Comparison of ENCODE assay signal across 12 cellular contexts in the genomic region with DNA sequence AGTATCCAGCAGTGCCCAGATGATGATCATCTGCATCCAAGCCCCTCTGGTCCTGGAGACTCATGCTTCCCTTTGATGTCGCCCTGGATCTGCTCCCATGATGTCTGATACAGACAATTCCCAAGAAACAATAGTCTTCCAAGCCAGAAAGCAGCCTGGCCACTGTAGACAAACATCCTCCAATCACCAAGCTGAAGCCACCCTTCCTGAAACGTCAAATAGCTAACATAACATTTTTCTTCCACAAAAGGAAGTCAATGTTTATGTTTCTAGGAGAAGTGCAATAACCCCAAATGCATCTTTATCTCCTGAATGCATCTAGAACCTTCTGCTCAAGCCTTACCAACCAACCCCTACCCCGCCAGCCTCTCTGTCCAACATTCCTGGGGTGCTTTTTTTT. TPM values are rescaled to one million over a fixed set of nuclear protein-coding genes. Genes with fewer than 3 reads are reported as not detected.
DNase-seq lines count a peak whose midpoint lies in the region; ATAC-seq lines count a peak whose summit lies in the region.
"Had no signal": no experiment of that assay in that cellular context is flagged by ENCODE, and none has a peak within 500 bp of the region (broad histone marks: within the 10 kb centered on the region; RNA-seq: fewer than 3 reads in every experiment).

No MANE protein-coding gene starts in this region.

- H3K27ac ChIP-seq in BLaER1 treated with 17β-estradiol and CSF1 and Interleukin-3, amounts not matched to agents 10 nM and 100 nM, result peak overlapping the region in 8 of 11 experiments; percentile 65 to 87 (median 80); a peak in 14 of 22 replicates
- H3K27ac ChIP-seq in effector memory CD4-positive, alpha-beta T cell (ENCODE audit: insufficient read depth, low read length, poor library complexity, severe bottlenecking), result peak overlapping the region; percentile 49
- H3K27ac ChIP-seq: SJSA1 had no signal

- no peaks in the 10 kb centered on the region for H4K20me1 ChIP-seq in BLaER1 treated with 17β-estradiol and CSF1 and Interleukin-3, amounts not matched to agents 10 nM and 100 nM

- no peaks in the 10 kb centered on the region for H3K27me3 Mint-ChIP-seq in naive thymus-derived CD8-positive, alpha-beta T cell

- ATAC-seq in naive thymus-derived CD8-positive, alpha-beta T cell, result peak in 1 of 2 donors; percentile 29
- no peak for ATAC-seq in HG02852 (IDR thresholded peaks at IDR 0.05; ENCODE audit: unreplicated experiment)
- no peak for ATAC-seq in HG02938 (IDR thresholded peaks at IDR 0.05; ENCODE audit: unreplicated experiment)
- ATAC-seq in GM19455 (IDR thresholded peaks at IDR 0.05; ENCODE audit: unreplicated experiment), result no peak

- H3K9ac ChIP-seq in BLaER1 treated with 17β-estradiol and CSF1 and Interleukin-3, amounts not matched to agents 10 nM and 100 nM, result peak overlapping the region in 4 of 11 experiments; percentile 67 to 79 (median 71); a peak in 5 of 22 replicates

- H3K36me3 Mint-ChIP-seq in naive thymus-derived CD8-positive, alpha-beta T cell, result peaks cover 0 to 5% (median 0%) of the 10 kb centered on the region in 3 donors

- H3K9me3 ChIP-seq in BLaER1 treated with 17β-estradiol and CSF1 and Interleukin-3, amounts not matched to agents 10 nM and 100 nM (replicated peaks in 1 of 11), result peaks cover 0 to 12% (median 9%) of the 10 kb centered on the region in 11 experiments; a peak in 14 of 22 replicates
- no peaks in the 10 kb centered on the region for H3K9me3 ChIP-seq in effector memory CD4-positive, alpha-beta T cell (ENCODE audit: control insufficient read depth, low read length)
- H3K9me3 ChIP-seq: SJSA1 had no signal

- H3K9me3 Mint-ChIP-seq in naive thymus-derived CD8-positive, alpha-beta T cell, result peaks cover 0 to 8% (median 0%) of the 10 kb centered on the region in 9 donors

- H3K4me2 ChIP-seq in BLaER1 treated with 17β-estradiol and CSF1 and Interleukin-3, amounts not matched to agents 10 nM and 100 nM, result peak overlapping the region; percentile 48 to 92 (median 77)

- no peaks in the 10 kb centered on the region for H3K36me3 ChIP-seq in BLaER1 treated with 17β-estradiol and CSF1 and Interleukin-3, amounts not matched to agents 10 nM and 100 nM
- no peaks in the 10 kb centered on the region for H3K36me3 ChIP-seq in effector memory CD4-positive, alpha-beta T cell (ENCODE audit: control insufficient read depth, insufficient read depth, low read length)
- H3K36me3 ChIP-seq: SJSA1 had no signal

- no peaks in the 10 kb centered on the region for H3K27me3 ChIP-seq in BLaER1 treated with 17β-estradiol and CSF1 and Interleukin-3, amounts not matched to agents 10 nM and 100 nM
- H3K27me3 ChIP-seq in effector memory CD4-positive, alpha-beta T cell (replicated peaks; ENCODE audit: control insufficient read depth, insufficient read depth, low read length, poor library complexity, severe bottlenecking), result no peaks in the 10 kb centered on the region
- H3K27me3 ChIP-seq: SJSA1 had no signal

- H3K4me1 Mint-ChIP-seq in naive thymus-derived CD8-positive, alpha-beta T cell, result peaks cover 16 to 78% (median 59%) of the 10 kb centered on the region in 4 donors

- H3K27ac Mint-ChIP-seq in naive thymus-derived CD8-positive, alpha-beta T cell, result peak overlapping the region; percentile 88 to 100 (median 96)

- H3K4me1 ChIP-seq in BLaER1 treated with 17β-estradiol and CSF1 and Interleukin-3, amounts not matched to agents 10 nM and 100 nM, result peaks cover 26 to 82% (median 37%) of the 10 kb centered on the region in 10 experiments
- H3K4me1 ChIP-seq in effector memory CD4-positive, alpha-beta T cell (ENCODE audit: control insufficient read depth, insufficient read depth, low read length, poor library complexity, severe bottlenecking), result peaks cover 42% of the 10 kb centered on the region

- H3K4me3 Mint-ChIP-seq in naive thymus-derived CD8-positive, alpha-beta T cell, result peak overlapping the region; percentile 78 to 97 (median 88)

- DNase-seq in KBM-7, result peak; percentile 16
- DNase-seq in effector memory CD4-positive, alpha-beta T cell, result no peak
- peak in 2 of 10 donors; percentile 35 to 51 for DNase-seq in naive thymus-derived CD8-positive, alpha-beta T cell
- DNase-seq in islet precursor cell, result no peak
- DNase-seq: activated CD4-positive, alpha-beta T cell treated with anti-CD3 and anti-CD28 coated beads for 48 hours had no signal

- H3K4me3 ChIP-seq in BLaER1 treated with 17β-estradiol and CSF1 and Interleukin-3, amounts not matched to agents 10 nM and 100 nM, result peak overlapping the region in 1 of 10 experiments; percentile 46; a peak in 2 of 20 replicates
- H3K4me3 ChIP-seq in effector memory CD4-positive, alpha-beta T cell (ENCODE audit: insufficient read depth, low read depth, low read length, poor library complexity, severe bottlenecking), result peak overlapping the region; percentile 33
- H3K4me3 ChIP-seq: SJSA1 had no signal

- POLR2A ChIA-PET in naive thymus-derived CD8-positive, alpha-beta T cell (lab: Charles Lee), result interaction anchor here (0.9 to 17.7 kb wide), 15 partner anchors 6 to 355 kb away, joined by 3 to 447 read pairs (median 5); a partner anchor contains a TSS

- in situ Hi-C loops in KBM-7 (cut with MboI; ENCODE audit: low pct_unique_long_range_greater_than_20kb, low sequenced_read_pairs), result no loop called here

RNA-seq across cellular contexts. Expression of a gene that starts 1.2 kb away (rescaled TPM):
- 100 to 1,000 TPM; 151 to 157 TPM for total RNA-seq in naive thymus-derived CD8-positive, alpha-beta T cell
- 10 to 100 TPM; 29.0 to 47.9 (median 40.4) TPM for polyA plus RNA-seq in naive thymus-derived CD8-positive, alpha-beta T cell
- total RNA-seq: astrocyte had no signal
- polyA plus RNA-seq: neural cell had no signal

RNA-seq across cellular contexts. Expression of a gene that starts 15.3 kb away (rescaled TPM):
- not detected for total RNA-seq in naive thymus-derived CD8-positive, alpha-beta T cell
- polyA plus RNA-seq in naive thymus-derived CD8-positive, alpha-beta T cell, result not detected
- total RNA-seq: astrocyte, SJSA1 had no signal
- polyA plus RNA-seq: neural cell had no signal

RNA-seq across cellular contexts. Expression of a gene that starts 20.2 kb away (rescaled TPM):
- total RNA-seq in naive thymus-derived CD8-positive, alpha-beta T cell, result 1 to 10 TPM; 2.9 to 3.1 TPM
- polyA plus RNA-seq in naive thymus-derived CD8-positive, alpha-beta T cell, result 1 to 10 TPM in 2 of 3 donors, under 1 TPM in 1; 0.50 to 1.5 (median 1.1) TPM
- total RNA-seq: astrocyte, SJSA1 had no signal
- polyA plus RNA-seq: neural cell had no signal

RNA-seq across cellular contexts. Expression of a gene that starts 22.6 kb away (rescaled TPM):
- 10 to 100 TPM; 25.0 to 26.2 TPM for total RNA-seq in naive thymus-derived CD8-positive, alpha-beta T cell
- polyA plus RNA-seq in naive thymus-derived CD8-positive, alpha-beta T cell, result 10 to 100 TPM; 49.7 to 60.6 (median 53.9) TPM

RNA-seq across cellular contexts. Expression of a gene that starts 22.6 kb away (rescaled TPM):
- 10 to 100 TPM; 18.2 to 21.1 TPM for total RNA-seq in naive thymus-derived CD8-positive, alpha-beta T cell
- 10 to 100 TPM in 2 of 3 donors, 1 to 10 TPM in 1; 6.4 to 13.1 (median 10.5) TPM for polyA plus RNA-seq in naive thymus-derived CD8-positive, alpha-beta T cell
